ENCODE assay signal across 24 cellular contexts in the genomic region with DNA sequence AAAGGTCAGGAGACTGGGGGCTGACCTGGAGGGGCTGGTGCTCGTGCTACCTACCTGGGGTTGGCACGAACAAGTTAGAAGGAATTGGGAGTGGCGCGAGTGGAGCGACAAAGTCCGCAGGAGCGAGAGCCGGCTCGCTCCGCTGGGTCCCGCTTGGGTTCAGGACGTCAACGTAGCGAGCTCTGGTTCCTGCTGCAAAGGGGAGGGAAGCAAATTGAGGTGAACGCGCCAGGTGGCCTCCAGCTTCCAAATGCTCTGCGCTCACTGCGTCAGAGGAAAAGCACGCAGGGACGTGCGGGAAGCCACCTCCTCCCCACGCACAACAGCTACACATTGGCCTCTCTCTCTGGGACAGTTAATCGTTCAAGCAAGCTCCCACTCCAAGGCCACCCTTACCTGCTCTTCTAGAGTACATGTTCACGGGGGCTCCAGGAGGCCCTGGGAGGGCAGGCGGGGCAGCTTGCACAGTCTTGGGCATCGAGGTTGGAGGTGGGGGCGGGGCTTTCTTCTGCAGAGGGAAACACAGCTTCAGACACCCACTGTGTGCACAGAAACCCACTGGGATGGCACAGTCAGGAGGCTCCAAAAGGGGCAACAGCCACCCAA.
"Had no signal": no experiment of that assay in that cellular context is flagged by ENCODE, and none has a peak within 500 bp of the region (broad histone marks: within the 10 kb centered on the region; RNA-seq: fewer than 3 reads in every experiment).

No MANE protein-coding gene starts in this region.

- H3K4me3 Mint-ChIP-seq: activated CD4-positive, alpha-beta memory T cell treated with anti-CD3 and anti-CD28 coated beads for 36 hours; activated CD8-positive, alpha-beta memory T cell treated with anti-CD3 and anti-CD28 coated beads, Interleukin-2, amount 10 ng/mL, durations not matched to agents 7 days and 5 days; activated naive CD8-positive, alpha-beta T cell treated with anti-CD3 and anti-CD28 coated beads, Interleukin-2, amount 10 ng/mL, durations not matched to agents 7 days and 5 days; immature natural killer cell; naive thymus-derived CD4-positive, alpha-beta T cell; neural progenitor cell had no signal

- H3K4me1 ChIP-seq: foreskin keratinocyte, left lung, neural progenitor cell, upper lobe of right lung had no signal

- H2AFZ ChIP-seq: neural progenitor cell had no signal

- H3K27me3 ChIP-seq: foreskin keratinocyte, left lung, neural progenitor cell, upper lobe of right lung had no signal

- ATAC-seq: activated CD8-positive, alpha-beta memory T cell treated with anti-CD3 and anti-CD28 coated beads, Interleukin-2, amount 10 ng/mL, durations not matched to agents 7 days and 5 days; foreskin keratinocyte; left lung; naive thymus-derived CD4-positive, alpha-beta T cell; upper lobe of right lung had no signal

- H3K27ac Mint-ChIP-seq: activated CD4-positive, alpha-beta memory T cell treated with anti-CD3 and anti-CD28 coated beads for 36 hours; activated CD8-positive, alpha-beta memory T cell treated with anti-CD3 and anti-CD28 coated beads, Interleukin-2, amount 10 ng/mL, durations not matched to agents 7 days and 5 days; activated naive CD8-positive, alpha-beta T cell treated with anti-CD3 and anti-CD28 coated beads, Interleukin-2, amount 10 ng/mL, durations not matched to agents 7 days and 5 days; activated T-helper 2 cell treated with anti-CD3 and anti-CD28 coated beads, Interferon-gamma antibody, Interleukin-2, Interleukin-4, amounts not matched to agents 10 μg/mL and 5 μg/mL and 100 μg/mL, durations not matched to agents 14 hours and 24 hours and 36 hours; naive thymus-derived CD4-positive, alpha-beta T cell; neural progenitor cell; progenitor cell of endocrine pancreas had no signal

- H3K27ac ChIP-seq: foreskin keratinocyte, left lung, neural progenitor cell, upper lobe of right lung had no signal

- DNase-seq: activated CD4-positive, alpha-beta memory T cell treated with anti-CD3 and anti-CD28 coated beads for 36 hours; activated CD4-positive, alpha-beta T cell treated with anti-CD3 and anti-CD28 coated beads for 48 hours; activated CD4-positive, CD25-positive, alpha-beta regulatory T cell; activated CD8-positive, alpha-beta memory T cell treated with anti-CD3 and anti-CD28 coated beads, Interleukin-2, amount 10 ng/mL, durations not matched to agents 7 days and 5 days; activated naive CD4-positive, alpha-beta T cell; activated naive CD8-positive, alpha-beta T cell treated with anti-CD3 and anti-CD28 coated beads, Interleukin-2, amount 10 ng/mL, durations not matched to agents 7 days and 5 days; amniotic stem cell; cerebellar nuclear complex; foreskin keratinocyte; immature natural killer cell; left lung; naive thymus-derived CD4-positive, alpha-beta T cell; retina; stimulated activated CD4-positive, alpha-beta T cell treated with anti-CD3 and anti-CD28 coated beads, Interleukin-2, amount 100 ng/mL, for 48 hours; stimulated activated CD8-positive, alpha-beta memory T cell treated with anti-CD3 and anti-CD28 coated beads, Interleukin-4, amount 100 ng/mL, for 48 hours; stimulated activated naive CD4-positive, alpha-beta T cell treated with Interleukin-2 at 50 U/mL for 16 hours; T-helper 1 cell; T-helper 9 cell; upper lobe of right lung had no signal

- FAIRE-seq: endometrium had no signal

- H3K9me3 ChIP-seq: left lung, upper lobe of right lung had no signal

- H3K4me1 Mint-ChIP-seq: activated CD8-positive, alpha-beta memory T cell treated with anti-CD3 and anti-CD28 coated beads, Interleukin-2, amount 10 ng/mL, durations not matched to agents 7 days and 5 days; activated naive CD8-positive, alpha-beta T cell treated with anti-CD3 and anti-CD28 coated beads, Interleukin-2, amount 10 ng/mL, durations not matched to agents 7 days and 5 days; immature natural killer cell; neural progenitor cell had no signal

- H3K4me2 ChIP-seq: neural progenitor cell had no signal

- H3K36me3 ChIP-seq: neural progenitor cell had no signal

- H3K9me3 Mint-ChIP-seq: activated CD4-positive, alpha-beta memory T cell treated with anti-CD3 and anti-CD28 coated beads for 36 hours; activated naive CD8-positive, alpha-beta T cell treated with anti-CD3 and anti-CD28 coated beads, Interleukin-2, amount 10 ng/mL, durations not matched to agents 7 days and 5 days; activated T-helper 2 cell treated with anti-CD3 and anti-CD28 coated beads, Interferon-gamma antibody, Interleukin-2, Interleukin-4, amounts not matched to agents 10 μg/mL and 5 μg/mL and 100 μg/mL, durations not matched to agents 14 hours and 24 hours and 36 hours; immature natural killer cell; neural progenitor cell had no signal

- H3K27me3 Mint-ChIP-seq: activated CD4-positive, alpha-beta memory T cell treated with anti-CD3 and anti-CD28 coated beads for 36 hours; activated CD8-positive, alpha-beta memory T cell treated with anti-CD3 and anti-CD28 coated beads, Interleukin-2, amount 10 ng/mL, durations not matched to agents 7 days and 5 days; activated naive CD8-positive, alpha-beta T cell treated with anti-CD3 and anti-CD28 coated beads, Interleukin-2, amount 10 ng/mL, durations not matched to agents 7 days and 5 days; naive thymus-derived CD4-positive, alpha-beta T cell; progenitor cell of endocrine pancreas had no signal

- H3K9ac ChIP-seq: neural progenitor cell had no signal

- H3K4me3 ChIP-seq: left lung, lung, neural progenitor cell, upper lobe of right lung had no signal
